Comparison of ENCODE assay signal across 17 cellular contexts in the genomic region with DNA sequence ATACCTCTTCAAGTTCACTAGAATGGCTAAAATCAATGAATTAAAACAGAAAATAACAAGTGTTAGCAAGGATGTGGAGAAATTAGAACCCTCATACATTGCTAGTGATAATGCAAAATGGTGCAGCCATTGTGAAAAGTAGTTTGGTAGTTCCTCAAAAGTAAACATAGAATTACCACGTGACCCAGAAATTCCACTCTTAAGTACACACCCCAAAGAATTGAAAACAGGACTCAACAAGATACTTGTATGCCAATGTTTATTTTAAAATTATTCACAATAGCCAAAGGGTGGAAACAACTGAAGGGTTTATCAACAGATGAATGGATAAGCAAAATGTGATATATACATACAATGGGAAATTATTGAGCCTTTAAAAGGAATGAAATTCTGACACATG.
"Had no signal": no experiment of that assay in that cellular context is flagged by ENCODE, and none has a peak within 500 bp of the region (broad histone marks: within the 10 kb centered on the region; RNA-seq: fewer than 3 reads in every experiment).

No MANE protein-coding gene starts in this region.

- DNase-seq: effector memory CD8-positive, alpha-beta T cell; erythroblast; immature natural killer cell; left lung; lower lobe of right lung; natural killer cell; posterior cingulate gyrus; small intestine; stimulated activated CD4-positive, alpha-beta T cell treated with anti-CD3 and anti-CD28 coated beads, Interleukin-12 subunit alpha, Interleukin-12 subunit beta, amount 100 ng/mL, for 4 hours; stimulated activated naive CD4-positive, alpha-beta T cell; stomach; substantia nigra; transverse colon had no signal

- H3K36me3 Mint-ChIP-seq: immature natural killer cell, memory B cell, mesothelial cell of epicardium, natural killer cell had no signal

- H3K4me1 Mint-ChIP-seq: immature natural killer cell, memory B cell, mesothelial cell of epicardium, natural killer cell, neural crest cell had no signal

- H3K27ac Mint-ChIP-seq: effector memory CD8-positive, alpha-beta T cell; immature natural killer cell; memory B cell; mesothelial cell of epicardium; natural killer cell had no signal

- H3K4me3 Mint-ChIP-seq: effector memory CD8-positive, alpha-beta T cell; immature natural killer cell; memory B cell; mesothelial cell of epicardium; natural killer cell; neural crest cell had no signal

- ATAC-seq: effector memory CD8-positive, alpha-beta T cell; foreskin keratinocyte; left lung; lower lobe of right lung; natural killer cell had no signal

- H3K9me3 Mint-ChIP-seq: memory B cell, natural killer cell had no signal
